Comparison of ENCODE assay signal across 16 cellular contexts in genomic region chr12:115402443-115403170, GRCh38.
"Had no signal": no experiment of that assay in that cellular context is flagged by ENCODE, and none has a peak within 500 bp of the region (broad histone marks: within the 10 kb centered on the region; RNA-seq: fewer than 3 reads in every experiment).

No MANE protein-coding gene starts in this region.

- H3K9me3 ChIP-seq: gastrocnemius medialis, testis, vagina had no signal

- DNase-seq: activated effector memory CD4-positive, alpha-beta T cell treated with Interleukin-2 at 50 U/mL for 16 hours; activated naive CD4-positive, alpha-beta T cell treated with anti-CD3 and anti-CD28 coated beads, Interleukin-2, amount 50 U/mL, for 16 hours; activated naive CD8-positive, alpha-beta T cell treated with anti-CD3 and anti-CD28 coated beads, Interleukin-2, amount 50 U/mL, for 24 hours; activated T-cell treated with anti-CD3 and anti-CD28 coated beads, Interleukin-2, amount 50 U/mL, for 48 hours; gastrocnemius medialis; hippocampal formation; retina; spleen; stimulated activated CD4-positive, alpha-beta T cell treated with anti-CD3 and anti-CD28 coated beads, Interleukin-4, amount 100 ng/mL, for 1 hour; stimulated activated naive CD4-positive, alpha-beta T cell; T-helper 9 cell; testis had no signal

- H3K27me3 ChIP-seq: gastrocnemius medialis, spleen, testis, vagina had no signal

- H3K36me3 ChIP-seq: gastrocnemius medialis, spleen, vagina had no signal

- ATAC-seq: activated naive CD8-positive, alpha-beta T cell treated with anti-CD3 and anti-CD28 coated beads, Interleukin-2, amount 50 U/mL, for 24 hours; gastrocnemius medialis; natural killer cell treated with Interleukin-12 subunit alpha and Interleukin-12 subunit beta and Interleukin-15 and Interleukin-18, amount 100 ng/mL, for 72 hours; WTC11 had no signal

- H3K4me3 ChIP-seq: gastrocnemius medialis, spleen, testis, vagina had no signal

- H3K27ac ChIP-seq: epithelial cell of prostate, gastrocnemius medialis, spleen, testis, vagina had no signal

- H3K4me1 ChIP-seq: gastrocnemius medialis, spleen, testis had no signal
